ENCODE assay signal across 31 cellular contexts in the genomic region with DNA sequence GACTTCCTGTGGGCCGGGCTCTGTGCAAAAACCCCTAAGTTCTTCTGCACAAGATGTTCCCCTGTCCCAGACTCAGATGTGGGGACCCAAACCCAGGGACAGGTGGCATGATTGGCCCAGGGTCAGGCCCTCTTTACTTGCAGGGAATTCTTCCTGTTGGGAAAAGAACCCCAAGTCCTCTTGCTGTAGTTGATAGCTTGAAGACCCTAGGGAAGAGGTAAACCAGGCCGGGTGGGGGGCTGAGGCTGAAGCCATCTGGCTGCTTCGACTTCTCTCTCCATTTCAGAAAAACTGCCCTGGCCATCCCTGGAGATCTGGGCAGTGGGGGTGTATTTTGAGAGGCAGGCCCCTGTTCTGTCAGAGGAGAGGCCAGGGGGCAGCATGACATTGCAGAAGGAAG. TPM values are rescaled to one million over a fixed set of nuclear protein-coding genes. Genes with fewer than 3 reads are reported as not detected.
"Had no signal": no experiment of that assay in that cellular context is flagged by ENCODE, and none has a peak within 500 bp of the region (broad histone marks: within the 10 kb centered on the region; RNA-seq: fewer than 3 reads in every experiment).

No MANE protein-coding gene starts in this region.

- H3K4me1 ChIP-seq: pancreas, prostate gland had no signal

- H3K36me3 ChIP-seq: heart left ventricle, left ventricle myocardium inferior, pancreas, prostate gland, thyroid gland, transverse colon, upper lobe of right lung had no signal

- H3K27me3 ChIP-seq: heart left ventricle, pancreas, testis, thyroid gland, transverse colon, upper lobe of right lung had no signal

- H3K4me3 ChIP-seq: heart left ventricle, left ventricle myocardium inferior, lung, mucosa of descending colon, pancreas, prostate gland, testis, thyroid gland, transverse colon, upper lobe of right lung had no signal

- DNase-seq: heart left ventricle; hypothalamus; immature natural killer cell; left ventricle myocardium inferior; midbrain; naive thymus-derived CD4-positive, alpha-beta T cell; nephron progenitor cell; pancreas; posterior cingulate gyrus; retina; right cardiac atrium; small intestine; stimulated activated CD4-positive, alpha-beta T cell treated with anti-CD3 and anti-CD28 coated beads, Interleukin-1b, Interleukin-23, amount 100 ng/mL, for 48 hours; stimulated activated CD4-positive, alpha-beta T cell treated with anti-CD3 and anti-CD28 coated beads, Interleukin-2, amount 100 ng/mL, for 48 hours; stimulated activated CD4-positive, alpha-beta T cell treated with anti-CD3 and anti-CD28 coated beads, Interleukin-4, amount 100 ng/mL, for 4 hours; stimulated activated CD8-positive, alpha-beta memory T cell treated with anti-CD3 and anti-CD28 coated beads, Interleukin-4, amount 100 ng/mL, for 48 hours; stimulated activated naive CD4-positive, alpha-beta T cell treated with Interleukin-2 at 50 U/mL for 16 hours; stimulated activated naive CD8-positive, alpha-beta T cell treated with anti-CD3 and anti-CD28 coated beads, Interleukin-15, amount 100 ng/mL, for 72 hours; substantia nigra; testis; thyroid gland; transverse colon; upper lobe of right lung had no signal

- FAIRE-seq: islet of Langerhans, pancreas, small intestine, urothelium cell line had no signal

- H3K27ac ChIP-seq: heart left ventricle, left ventricle myocardium inferior, pancreas, prostate gland, testis, thyroid gland, transverse colon, upper lobe of right lung had no signal

- H3K27ac Mint-ChIP-seq: immature natural killer cell; naive thymus-derived CD4-positive, alpha-beta T cell; nephron progenitor cell; stimulated activated memory B cell treated with anti-CD40 and anti-IgM and Interleukin-4, amounts not matched to agents 10 μg/mL and 1 μg/mL and 100 μg/mL, for 72 hours; stimulated activated naive CD8-positive, alpha-beta T cell treated with anti-CD3 and anti-CD28 coated beads, Interleukin-15, amount 100 ng/mL, for 72 hours had no signal

- ATAC-seq: mucosa of descending colon; naive thymus-derived CD4-positive, alpha-beta T cell; sciatic nerve; stimulated activated memory B cell treated with anti-CD40 and anti-IgM and Interleukin-4, amounts not matched to agents 10 μg/mL and 1 μg/mL and 100 μg/mL, for 72 hours; stimulated activated naive CD8-positive, alpha-beta T cell treated with anti-CD3 and anti-CD28 coated beads, Interleukin-15, amount 100 ng/mL, for 72 hours; upper lobe of right lung had no signal

- H3K4me3 Mint-ChIP-seq: immature natural killer cell; naive thymus-derived CD4-positive, alpha-beta T cell; nephron progenitor cell; stimulated activated memory B cell treated with anti-CD40 and anti-IgM and Interleukin-4, amounts not matched to agents 10 μg/mL and 1 μg/mL and 100 μg/mL, for 72 hours; stimulated activated naive CD8-positive, alpha-beta T cell treated with anti-CD3 and anti-CD28 coated beads, Interleukin-15, amount 100 ng/mL, for 72 hours had no signal

- H3K36me3 Mint-ChIP-seq: immature natural killer cell; naive thymus-derived CD4-positive, alpha-beta T cell; stimulated activated memory B cell treated with anti-CD40 and anti-IgM and Interleukin-4, amounts not matched to agents 10 μg/mL and 1 μg/mL and 100 μg/mL, for 72 hours had no signal

- H3K4me1 Mint-ChIP-seq: immature natural killer cell had no signal

- H3K9me3 ChIP-seq: mucosa of descending colon, pancreas, prostate gland, testis, thyroid gland, transverse colon, upper lobe of right lung had no signal

RNA-seq across cellular contexts. Expression of a gene that starts 23.5 kb away (rescaled TPM):
- total RNA-seq: kidney epithelial cell; naive thymus-derived CD4-positive, alpha-beta T cell; upper lobe of right lung had no signal
- polyA plus RNA-seq: immature natural killer cell; naive thymus-derived CD4-positive, alpha-beta T cell had no signal
